Comparison of ENCODE assay signal across 26 cellular contexts in the genomic region with DNA sequence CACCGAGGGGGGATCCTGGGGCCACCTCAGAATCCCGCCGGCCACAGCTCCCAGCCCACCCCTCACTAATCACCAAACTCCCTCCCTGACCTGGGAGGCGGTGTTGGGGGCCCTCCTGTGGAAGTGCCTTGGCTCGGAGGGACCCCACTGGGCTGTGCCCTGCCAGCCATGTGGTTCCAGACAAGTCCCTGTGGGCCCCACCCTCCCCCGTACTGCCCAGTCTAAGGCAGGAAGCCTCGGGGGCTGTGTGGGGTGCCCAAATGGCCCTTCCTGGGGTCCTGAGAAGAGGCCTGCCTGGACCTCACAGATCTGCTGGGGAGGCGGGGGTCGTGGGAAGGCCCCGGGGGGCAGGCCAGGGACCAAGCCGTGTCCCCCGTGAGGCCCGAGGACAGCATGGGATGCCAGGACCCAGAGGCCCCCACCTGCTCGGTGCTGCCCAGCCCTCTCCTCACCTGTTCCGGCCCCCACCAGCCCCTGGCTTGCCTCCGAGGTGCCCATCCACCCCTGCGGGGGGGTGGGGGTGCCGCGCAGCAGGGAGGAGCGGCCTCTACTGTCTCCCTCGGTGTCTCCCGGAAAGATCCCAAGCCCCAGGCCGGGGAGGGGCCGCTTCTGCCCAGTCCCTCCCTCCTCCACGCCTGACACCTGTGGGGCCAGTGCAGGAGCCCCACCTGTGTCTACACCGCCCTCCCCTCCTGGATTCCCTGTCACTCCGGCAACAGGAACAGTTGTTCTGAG. TPM values are rescaled to one million over a fixed set of nuclear protein-coding genes. Genes with fewer than 3 reads are reported as not detected.
DNase-seq lines count a peak whose midpoint lies in the region; ATAC-seq and TF ChIP-seq lines count a peak whose summit lies in the region.
"Had no signal": no experiment of that assay in that cellular context is flagged by ENCODE, and none has a peak within 500 bp of the region (broad histone marks: within the 10 kb centered on the region; RNA-seq: fewer than 3 reads in every experiment).

No MANE protein-coding gene starts in this region.

- H3K9ac ChIP-seq in H9 (ENCODE audit: extremely low read depth, insufficient read length, low read length): no peak overlapping the region
- no peak overlapping the region for H3K9ac ChIP-seq in SU-DHL-6 (ENCODE audit: low read length)
- H3K9ac ChIP-seq in neuronal stem cell (ENCODE audit: low read depth, low read length, poor library complexity): no peak overlapping the region
- H3K9ac ChIP-seq: GM23248 had no signal

- H3K79me2 ChIP-seq in H9 (ENCODE audit: insufficient read depth, low read length) (no peaks in the 10 kb centered on the region), SU-DHL-6 (ENCODE audit: insufficient read depth, low read length) (no peaks in the 10 kb centered on the region)

- no peak overlapping the region for H2BK20ac ChIP-seq in H9 (ENCODE audit: low read depth, low read length, poor library complexity, severe bottlenecking)

- H2BK120ac ChIP-seq in H9 (ENCODE audit: low read depth, low read length, poor library complexity, severe bottlenecking): no peak overlapping the region
- H2BK120ac ChIP-seq in neuronal stem cell (ENCODE audit: low read depth, low read length): no peak overlapping the region

- H2BK15ac ChIP-seq in H9 (ENCODE audit: low read depth, low read length) (no peak overlapping the region; the same call in 1 of the 2 replicates), neuronal stem cell (ENCODE audit: low read length) (no peak overlapping the region)

- H4K20me1 ChIP-seq in H9 (ENCODE audit: control insufficient read depth, insufficient read depth, insufficient read length): no peaks in the 10 kb centered on the region
- no peaks in the 10 kb centered on the region for H4K20me1 ChIP-seq in SU-DHL-6 (ENCODE audit: low read depth, low read length)

- peak; percentile 91 for DNase-seq in COLO668 (lab: John Stamatoyannopoulos, UW; ENCODE audit: unreplicated experiment)
- peak; percentile 32 for DNase-seq in H9
- DNase-seq in neuronal stem cell (ENCODE audit: low spot score): no peak
- DNase-seq in ACHN: no peak
- DNase-seq in activated CD4-positive, alpha-beta T cell treated with anti-CD3 and anti-CD28 coated beads, Interleukin-2, amount 50 U/mL, for 48 hours: no peak
- no peak for DNase-seq in foreskin fibroblast
- DNase-seq: activated CD4-positive, alpha-beta memory T cell treated with anti-CD3 and anti-CD28 coated beads for 36 hours; activated CD8-positive, alpha-beta memory T cell treated with anti-CD3 and anti-CD28 coated beads, Interleukin-2, amount 50 U/mL, for 48 hours; CD4-positive, alpha-beta T cell; GDM1; GM23248; heart right ventricle; Kasumi-1; NCI-H2029 treated with DMSO at 0.1 percent for 48 hours; occipital lobe; PC-9; retina; SHP77; stimulated activated CD4-positive, alpha-beta T cell treated with anti-CD3 and anti-CD28 coated beads, Interleukin-4, amount 100 ng/mL, for 24 hours; stimulated activated naive CD4-positive, alpha-beta T cell had no signal

- H3K36me3 Mint-ChIP-seq in H9 (ENCODE audit: insufficient read depth in 1 of 3, low read depth in 3 of 3): no peaks in the 10 kb centered on the region
- H3K36me3 Mint-ChIP-seq: activated CD4-positive, alpha-beta memory T cell treated with anti-CD3 and anti-CD28 coated beads for 36 hours had no signal

- no peaks in the 10 kb centered on the region for H3K23me2 ChIP-seq in H9 (ENCODE audit: insufficient read length, low read depth, low read length, poor library complexity, severe bottlenecking)

- no peak overlapping the region for H4K5ac ChIP-seq in H9 (ENCODE audit: insufficient read length, low read depth, low read length)

- in situ Hi-C loops in ACHN (cut with HindIII; ENCODE audit: low pct_ligation_motif_present, low pct_unique_long_range_greater_than_20kb, low sequenced_read_pairs): no loop called here

- H3K4me1 Mint-ChIP-seq in H9: peaks cover 14 to 22% of the 10 kb centered on the region in 2 experiments
- H3K4me1 Mint-ChIP-seq: activated T-helper 17 cell treated with anti-CD3 and anti-CD28 coated beads, Interleukin-2, amount 50 U/mL, for 72 hours had no signal

- H3K4ac ChIP-seq in H9 (ENCODE audit: low read depth, low read length): no peak overlapping the region
- no peak overlapping the region for H3K4ac ChIP-seq in neuronal stem cell (ENCODE audit: low read length)

- no peak overlapping the region for H3K4me3 ChIP-seq in SU-DHL-6 (ENCODE audit: insufficient read depth, low read length, poor library complexity, severe bottlenecking)
- H3K4me3 ChIP-seq in neuronal stem cell (ENCODE audit: low read length in 2 of 2): no peak overlapping the region
- H3K4me3 ChIP-seq in foreskin fibroblast (ENCODE audit: low read depth in 1 of 2, low read length in 2 of 2): no peak overlapping the region
- H3K4me3 ChIP-seq: GM23248, heart right ventricle, PC-9, smooth muscle cell had no signal

- H3K23ac ChIP-seq in H9 (ENCODE audit: insufficient read length, low read depth, low read length): no peak overlapping the region
- no peak overlapping the region for H3K23ac ChIP-seq in neuronal stem cell (ENCODE audit: low read depth, low read length, poor library complexity)

- H3K27ac ChIP-seq in H9 (ENCODE audit: insufficient read length, low read depth, low read length): no peak overlapping the region
- H3K27ac ChIP-seq in SU-DHL-6 (ENCODE audit: low read depth, low read length): peak overlapping the region; percentile 54; the same call in 1 of the 2 replicates
- H3K27ac ChIP-seq in neuronal stem cell (replicated peaks; ENCODE audit: low read length): no peak overlapping the region
- H3K27ac ChIP-seq: epithelial cell of prostate, GM23248, heart right ventricle, PC-9 had no signal

- H4K8ac ChIP-seq in H9 (replicated peaks; ENCODE audit: insufficient read length, low read depth, low read length) (no peak overlapping the region), neuronal stem cell (ENCODE audit: low read depth, low read length) (no peak overlapping the region)

- H3T11ph ChIP-seq in H9 (ENCODE audit: low read length): no peak overlapping the region

- H3K36me3 ChIP-seq in SU-DHL-6 (ENCODE audit: low read length) (no peaks in the 10 kb centered on the region), neuronal stem cell (replicated peaks in 1 of 2; ENCODE audit: control insufficient read depth in 2 of 2, insufficient read depth in 2 of 2, low read length in 2 of 2) (peaks cover 0 to 2% of the 10 kb centered on the region in 2 donors)

- H2BK12ac ChIP-seq in H9 (ENCODE audit: insufficient read length, low read depth, low read length): no peak overlapping the region
- H2BK12ac ChIP-seq in neuronal stem cell (ENCODE audit: low read length): no peak overlapping the region

- H3K14ac ChIP-seq in H9 (ENCODE audit: insufficient read depth, low read length) (no peak overlapping the region), neuronal stem cell (ENCODE audit: low read length) (no peak overlapping the region)

- no peak overlapping the region for H3K56ac ChIP-seq in H9 (ENCODE audit: insufficient read length, low read depth, low read length)

- peaks cover 12% of the 10 kb centered on the region for H3F3A ChIP-seq in SU-DHL-6 (ENCODE audit: insufficient read depth)

- H2AK5ac ChIP-seq in H9 (ENCODE audit: insufficient read length, low read length): no peak overlapping the region
- peak overlapping the region; percentile 66 for H2AK5ac ChIP-seq in neuronal stem cell (ENCODE audit: low read depth, low read length)

- H2BK5ac ChIP-seq in H9 (ENCODE audit: insufficient read length, low read length) (no peak overlapping the region), neuronal stem cell (ENCODE audit: low read length) (no peak overlapping the region)

- no peaks in the 10 kb centered on the region for H3K9me3 ChIP-seq in H9 (ENCODE audit: control insufficient read depth, low read depth, low read length)
- H3K9me3 ChIP-seq in SU-DHL-6 (ENCODE audit: insufficient read depth, low read length): no peaks in the 10 kb centered on the region
- H3K9me3 ChIP-seq in neuronal stem cell (replicated peaks in 1 of 2; ENCODE audit: control insufficient read depth in 2 of 2, insufficient read depth in 1 of 2, low read depth in 1 of 2, low read length in 2 of 2): no peaks in the 10 kb centered on the region
- H3K9me3 ChIP-seq: heart right ventricle had no signal

- H3K27me3 ChIP-seq in H9 (ENCODE audit: insufficient read depth, low read length): no peaks in the 10 kb centered on the region
- H3K27me3 ChIP-seq in SU-DHL-6 (ENCODE audit: low read length): no peaks in the 10 kb centered on the region
- no peaks in the 10 kb centered on the region for H3K27me3 ChIP-seq in neuronal stem cell (ENCODE audit: control insufficient read depth in 3 of 3, insufficient read depth in 3 of 3, low read depth in 1 of 3, low read length in 3 of 3)

- H3K27me3 Mint-ChIP-seq in H9 (ENCODE audit: low read depth): peaks cover 4% of the 10 kb centered on the region

- H4K91ac ChIP-seq in H9 (ENCODE audit: insufficient read length, low read depth, low read length): no peak overlapping the region
- H4K91ac ChIP-seq in neuronal stem cell (ENCODE audit: low read depth, low read length, poor library complexity): no peak overlapping the region

- H3K4me1 ChIP-seq in H9 (ENCODE audit: insufficient read depth, low read length): peaks cover 3% of the 10 kb centered on the region; the same call in 1 of the 2 replicates
- peaks cover 0 to 7% of the 10 kb centered on the region in 2 donors for H3K4me1 ChIP-seq in neuronal stem cell (ENCODE audit: control insufficient read depth in 2 of 2, insufficient read depth in 1 of 2, low read depth in 1 of 2, low read length in 2 of 2)

- ATAC-seq in HG02852 (IDR thresholded peaks at IDR 0.05; ENCODE audit: unreplicated experiment): no peak
- ATAC-seq: activated T-helper 17 cell treated with anti-CD3 and anti-CD28 coated beads, Interleukin-2, amount 50 U/mL, for 72 hours had no signal

- H3K9me2 ChIP-seq in SU-DHL-6 (replicated peaks; ENCODE audit: insufficient read depth, low read length): no peaks in the 10 kb centered on the region

- H2AFZ ChIP-seq in H9 (ENCODE audit: low read length) (no peak overlapping the region), SU-DHL-6 (ENCODE audit: low read depth, low read length, severe bottlenecking) (no peak overlapping the region), neuronal stem cell (ENCODE audit: low read length) (peak overlapping the region; percentile 72)
- H2AFZ ChIP-seq: GM23248, PC-9 had no signal

- H3K4me2 ChIP-seq in H9 (ENCODE audit: insufficient read depth, insufficient read length, low read length) (no peak overlapping the region), SU-DHL-6 (ENCODE audit: low read depth, low read length, poor library complexity, severe bottlenecking) (no peak overlapping the region), neuronal stem cell (ENCODE audit: insufficient read depth, low read length, poor library complexity, severe bottlenecking) (no peak overlapping the region)
- H3K4me2 ChIP-seq: PC-9, smooth muscle cell had no signal

- no peaks in the 10 kb centered on the region; a peak in 1 of 5 replicates for H3K9me3 Mint-ChIP-seq in H9
- H3K9me3 Mint-ChIP-seq: activated CD4-positive, alpha-beta memory T cell treated with anti-CD3 and anti-CD28 coated beads for 36 hours; activated T-helper 17 cell treated with anti-CD3 and anti-CD28 coated beads, Interleukin-2, amount 50 U/mL, for 72 hours; CD4-positive, alpha-beta T cell had no signal

- no peak overlapping the region for H3K4me3 Mint-ChIP-seq in H9
- H3K4me3 Mint-ChIP-seq: activated CD4-positive, alpha-beta memory T cell treated with anti-CD3 and anti-CD28 coated beads for 36 hours; activated T-helper 17 cell treated with anti-CD3 and anti-CD28 coated beads, Interleukin-2, amount 50 U/mL, for 72 hours; CD4-positive, alpha-beta T cell had no signal

- TF ChIP-seq CTCF in H9 (conservative IDR thresholded peaks at IDR 0.05) (no peak), SU-DHL-6 (IDR thresholded peaks at IDR 0.05; ENCODE audit: insufficient read depth, low read length, poor library complexity, severe bottlenecking) (no peak), foreskin fibroblast (IDR thresholded peaks at IDR 0.05; ENCODE audit: low read depth, low read length) (no peak)

- no CpG with 5 or more reads among the region's 27 CpGs for whole genome bisulfite sequencing in H9 (ENCODE audit: extremely low coverage, insufficient read length, low lambda C conversion rate)
- no CpG with 5 or more reads among the region's 27 CpGs for WGBS in neuronal stem cell (ENCODE audit: extremely low coverage in 2 of 2, insufficient read length in 2 of 2, insufficient replicate concordance in 1 of 2), 2 donors

- no peak overlapping the region; a peak in 1 of 7 replicates for H3K27ac Mint-ChIP-seq in H9
- H3K27ac Mint-ChIP-seq: activated CD4-positive, alpha-beta memory T cell treated with anti-CD3 and anti-CD28 coated beads for 36 hours; activated T-helper 17 cell treated with anti-CD3 and anti-CD28 coated beads, Interleukin-2, amount 50 U/mL, for 72 hours; CD4-positive, alpha-beta T cell had no signal

- no peaks in the 10 kb centered on the region for H3K79me1 ChIP-seq in H9 (ENCODE audit: insufficient read depth, low read depth, low read length, poor library complexity, severe bottlenecking)
- peaks cover 2% of the 10 kb centered on the region for H3K79me1 ChIP-seq in neuronal stem cell (ENCODE audit: low read depth, low read length)

- H3K18ac ChIP-seq in H9 (ENCODE audit: insufficient read length, low read depth, low read length) (no peak overlapping the region), neuronal stem cell (ENCODE audit: low read length) (peak overlapping the region; percentile 28)

RNA-seq across cellular contexts. Expression of gene KREMEN2, which starts 9.3 kb away (rescaled TPM):
- total RNA-seq in H9 (2021): 12.8 and 14.6 TPM in 2 replicates
- polyA plus RNA-seq in neuronal stem cell (2013, experiment 1 of 2): 3.8 TPM
- 3.9 TPM for polyA plus RNA-seq in neuronal stem cell (2013, experiment 2 of 2)
- total RNA-seq: activated CD4-positive, alpha-beta memory T cell treated with anti-CD3 and anti-CD28 coated beads for 36 hours; activated T-helper 17 cell treated with anti-CD3 and anti-CD28 coated beads, Interleukin-2, amount 50 U/mL, for 72 hours; CD4-positive, alpha-beta T cell; GM23248; heart right ventricle; occipital lobe had no signal
- polyA plus RNA-seq: GM23248, heart right ventricle had no signal

RNA-seq across cellular contexts. Expression of gene PAQR4, which starts 14.3 kb away (rescaled TPM):
- total RNA-seq in H9 (2021): 32.1 and 33.3 TPM in 2 replicates
- 17.5 TPM for polyA plus RNA-seq in neuronal stem cell (2013, experiment 1 of 2)
- 16.7 TPM for polyA plus RNA-seq in neuronal stem cell (2013, experiment 2 of 2)

RNA-seq across cellular contexts. Expression of gene PKMYT1, which starts 25.4 kb away (rescaled TPM):
- 114 and 120 TPM in 2 replicates for total RNA-seq in H9 (2021)
- polyA plus RNA-seq in neuronal stem cell (2013, experiment 1 of 2): 28.8 TPM
- 28.3 TPM for polyA plus RNA-seq in neuronal stem cell (2013, experiment 2 of 2)

RNA-seq across cellular contexts. Expression of gene FLYWCH1, which starts 43.1 kb away (rescaled TPM):
- total RNA-seq in H9 (2021): 12.5 and 13.0 TPM in 2 replicates
- polyA plus RNA-seq in neuronal stem cell (2013, experiment 1 of 2): 8.3 TPM
- 8.3 TPM for polyA plus RNA-seq in neuronal stem cell (2013, experiment 2 of 2)

RNA-seq across cellular contexts. Expression of gene CLDN9, which starts 57.9 kb away (rescaled TPM):
- 1.3 and 1.5 TPM in 2 replicates for total RNA-seq in H9 (2021)
- polyA plus RNA-seq in neuronal stem cell (2013, experiment 1 of 2): not detected
- not detected for polyA plus RNA-seq in neuronal stem cell (2013, experiment 2 of 2)
- total RNA-seq: activated CD4-positive, alpha-beta memory T cell treated with anti-CD3 and anti-CD28 coated beads for 36 hours; CD4-positive, alpha-beta T cell; fibroblast of villous mesenchyme; GM23248; occipital lobe had no signal

Comparison
In these comparisons a context has a peak if more than half of its experiments do, and no peak if none do; other contexts are left out.
1. DNase-seq: peak in COLO668 (single experiment) and H9 (single experiment); none in neuronal stem cell (single experiment), ACHN (single experiment), activated CD4-positive, alpha-beta T cell treated with anti-CD3 and anti-CD28 coated beads, Interleukin-2, amount 50 U/mL, for 48 hours (0 of 2) and foreskin fibroblast (0 of 2).